Comparison of ENCODE assay signal across 1 cellular context in the genomic region with DNA sequence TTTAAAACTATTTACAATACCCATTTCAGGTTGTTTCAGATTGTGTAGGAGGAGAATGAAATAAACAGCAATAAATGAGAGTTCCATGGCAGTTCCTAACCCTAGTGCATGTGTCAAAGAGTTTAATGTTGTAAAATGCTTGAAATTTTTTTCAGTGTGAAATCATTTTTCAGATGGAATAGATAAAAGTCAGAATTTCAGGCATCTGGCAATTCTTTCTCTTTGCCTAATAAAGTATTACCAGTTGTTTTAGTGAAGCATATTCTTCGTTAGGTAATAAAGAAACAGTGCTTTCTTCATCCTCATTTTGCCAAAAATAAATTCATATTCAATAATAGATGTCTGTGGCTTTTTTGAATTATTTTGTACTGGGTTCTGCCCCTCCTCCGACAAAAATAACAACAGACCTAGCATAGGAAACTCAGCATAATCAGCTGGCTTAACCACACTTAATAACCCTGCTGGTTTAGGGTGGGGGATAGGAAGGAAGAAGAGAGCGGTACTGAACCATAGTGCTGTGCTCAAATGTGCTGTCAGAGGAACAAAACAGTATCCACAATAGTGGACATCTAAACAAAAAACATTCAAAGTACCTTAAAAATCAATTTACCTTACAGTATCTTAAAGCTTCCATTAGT.
TF ChIP-seq lines count a peak whose summit lies in the region.

No MANE protein-coding gene starts in this region.

TF ChIP-seq in GM12878, 131 proteins besides CTCF, POLR2A, EP300 and RAD21:
- peak; percentile 72 for TF ChIP-seq RUNX3 (IDR thresholded peaks at IDR 0.05; ENCODE audit: low read length)
- TF ChIP-seq ZBTB40 (IDR thresholded peaks at IDR 0.05; ENCODE audit: borderline replicate concordance) = no peak
